9 cellular contexts compared by ENCODE assay signal in genomic region chr1:119743776-119744597, GRCh38. TPM values are rescaled to one million over a fixed set of nuclear protein-coding genes. Genes with fewer than 3 reads are reported as not detected.
DNase-seq lines count a peak whose midpoint lies in the region; ATAC-seq and TF ChIP-seq lines count a peak whose summit lies in the region.
"Had no signal": no experiment of that assay in that cellular context is flagged by ENCODE, and none has a peak within 500 bp of the region (broad histone marks: within the 10 kb centered on the region; RNA-seq: fewer than 3 reads in every experiment).

No MANE protein-coding gene starts in this region.

- no peaks in the 10 kb centered on the region for H3K9me3 Mint-ChIP-seq in activated naive CD8-positive, alpha-beta T cell treated with anti-CD3 and anti-CD28 coated beads for 36 hours

- WGBS in heart left ventricle, 4 donors, result 30 to 36% (median 33%) methylated on average over 17 of the region's 17 CpGs
- WGBS in psoas muscle, 3 donors, result 16 to 24% (median 20%) methylated on average over 17 of the region's 17 CpGs

- no peak overlapping the region for H3K4me3 ChIP-seq in heart left ventricle
- H3K4me3 ChIP-seq in psoas muscle, result no peak overlapping the region

- H3K9me3 ChIP-seq in heart left ventricle, result no peaks in the 10 kb centered on the region
- no peaks in the 10 kb centered on the region for H3K9me3 ChIP-seq in psoas muscle

- H3K27me3 ChIP-seq in heart left ventricle (no peaks in the 10 kb centered on the region), psoas muscle (ENCODE audit: insufficient read depth in 3 of 3, low read length in 2 of 3) (no peaks in the 10 kb centered on the region)

- H3K27ac ChIP-seq in heart left ventricle (peak overlapping the region in 3 of 12 donors; percentile 24 to 62 (median 34)), psoas muscle (no peak overlapping the region)

- H3K27me3 Mint-ChIP-seq in activated naive CD8-positive, alpha-beta T cell treated with anti-CD3 and anti-CD28 coated beads for 36 hours, result no peaks in the 10 kb centered on the region

- DNase-seq in COLO829 (ENCODE audit: low spot score) (peak; percentile 40), M059J (ENCODE audit: low read depth) (peak; percentile 72), SHP77 treated with DMSO at 0.1 percent for 48 hours (lab: John Stamatoyannopoulos, UW) (peak; percentile 3), heart left ventricle (peak in 4 of 5 donors; percentile 41 to 67 (median 62)), psoas muscle (peak; percentile 62 to 67)
- peak; percentile 50 for DNase-seq in activated naive CD8-positive, alpha-beta T cell treated with anti-CD3 and anti-CD28 coated beads for 36 hours

- H3K4me3 Mint-ChIP-seq in activated naive CD8-positive, alpha-beta T cell treated with anti-CD3 and anti-CD28 coated beads for 36 hours, result no peak overlapping the region

- intact Hi-C loops in heart left ventricle (cut with DNase I) (loop anchor here in 5 of 10 donors (2.0 to 10.0 kb wide), 4 partner anchors 61 to 131 kb away; no protein-coding TSS in a partner anchor), psoas muscle (cut with DNase I) (no loop called here)

- no peak for TF ChIP-seq POLR2A in heart left ventricle (IDR thresholded peaks at IDR 0.05)

- peaks cover 24% of the 10 kb centered on the region for H3K4me1 Mint-ChIP-seq in activated naive CD8-positive, alpha-beta T cell treated with anti-CD3 and anti-CD28 coated beads for 36 hours

- no peak overlapping the region for H3K27ac Mint-ChIP-seq in activated naive CD8-positive, alpha-beta T cell treated with anti-CD3 and anti-CD28 coated beads for 36 hours

- peaks cover 0 to 26% (median 11%) of the 10 kb centered on the region in 12 donors for H3K4me1 ChIP-seq in heart left ventricle
- peaks cover 5% of the 10 kb centered on the region for H3K4me1 ChIP-seq in psoas muscle

- no peaks in the 10 kb centered on the region for H3K36me3 ChIP-seq in heart left ventricle
- no peaks in the 10 kb centered on the region for H3K36me3 ChIP-seq in psoas muscle (ENCODE audit: insufficient read depth in 1 of 2, low read depth in 1 of 2)

- peaks cover 19% of the 10 kb centered on the region for H3K36me3 Mint-ChIP-seq in activated naive CD8-positive, alpha-beta T cell treated with anti-CD3 and anti-CD28 coated beads for 36 hours

- TF ChIP-seq CTCF in heart left ventricle (IDR thresholded peaks at IDR 0.05), result peak; percentile 69 to 86 (median 80)
- TF ChIP-seq CTCF in psoas muscle (IDR thresholded peaks at IDR 0.05), result peak; percentile 80

- peak; percentile 85 for ATAC-seq in GM21447 (IDR thresholded peaks at IDR 0.05; ENCODE audit: unreplicated experiment)
- ATAC-seq in heart left ventricle, result peak; percentile 30 to 66 (median 56)
- peak; percentile 78 to 91 (median 82) for ATAC-seq in psoas muscle
- no peak for ATAC-seq in GM21786 (IDR thresholded peaks at IDR 0.05; ENCODE audit: unreplicated experiment)

RNA-seq across cellular contexts. Expression of gene HMGCS2, which starts 24.7 kb away (rescaled TPM):
- not detected in 2 replicates for total RNA-seq in M059J (2014; rRNA removed; shearing (Covaris generic))
- not detected for total RNA-seq in activated naive CD8-positive, alpha-beta T cell treated with anti-CD3 and anti-CD28 coated beads for 36 hours
- total RNA-seq in heart left ventricle (100 to 1,000 TPM in 2 of 9 donors, 10 to 100 TPM in 3, 1 to 10 TPM in 3, under 1 TPM in 1; 0.42 to 504 (median 15.5) TPM), psoas muscle (10 to 100 TPM in 2 of 4 donors, 1 to 10 TPM in 2; 1.7 to 55.2 (median 17.5) TPM)
- polyA plus RNA-seq in heart left ventricle (10 to 100 TPM in 1 of 2 donors, under 1 TPM in 1; 0.97 to 46.9 TPM), psoas muscle (10 to 100 TPM in 2 of 3 donors, under 1 TPM in 1; 0.10 to 14.4 (median 14.1) TPM)
- total RNA-seq: T-helper 2 cell treated with Interferon-gamma antibody and Interleukin-4, amounts not matched to agents 100 ng/mL and 5 ng/mL, for 36 hours had no signal

RNA-seq across cellular contexts. Expression of gene PHGDH, which starts 32.3 kb away (rescaled TPM):
- total RNA-seq in M059J (2014; rRNA removed; shearing (Covaris generic)), result 35.5 and 52.1 TPM in 2 replicates
- 100 to 1,000 TPM; 289 to 292 TPM for total RNA-seq in activated naive CD8-positive, alpha-beta T cell treated with anti-CD3 and anti-CD28 coated beads for 36 hours
- total RNA-seq in heart left ventricle, result 10 to 100 TPM in 2 of 9 donors, 1 to 10 TPM in 7; 2.8 to 39.6 (median 5.2) TPM
- polyA plus RNA-seq in heart left ventricle, result 10 to 100 TPM in 1 of 2 donors, 1 to 10 TPM in 1; 3.0 to 16.5 TPM
- total RNA-seq in psoas muscle, result 1 to 10 TPM; 1.3 to 5.1 (median 3.6) TPM
- polyA plus RNA-seq in psoas muscle, result 1 to 10 TPM; 1.4 to 3.1 (median 2.7) TPM

Comparison
In these comparisons a context has a peak if more than half of its experiments do, and no peak if none do; other contexts are left out.
1. DNase-seq: peak in every context shown above with its lines; median percentile 72 in M059J; 64 in psoas muscle; 62 in heart left ventricle; 50 in activated naive CD8-positive, alpha-beta T cell treated with anti-CD3 and anti-CD28 coated beads for 36 hours; 40 in COLO829; 3 in SHP77 treated with DMSO at 0.1 percent for 48 hours.